Comparison of ENCODE assay signal across 1 cellular context in the genomic region with DNA sequence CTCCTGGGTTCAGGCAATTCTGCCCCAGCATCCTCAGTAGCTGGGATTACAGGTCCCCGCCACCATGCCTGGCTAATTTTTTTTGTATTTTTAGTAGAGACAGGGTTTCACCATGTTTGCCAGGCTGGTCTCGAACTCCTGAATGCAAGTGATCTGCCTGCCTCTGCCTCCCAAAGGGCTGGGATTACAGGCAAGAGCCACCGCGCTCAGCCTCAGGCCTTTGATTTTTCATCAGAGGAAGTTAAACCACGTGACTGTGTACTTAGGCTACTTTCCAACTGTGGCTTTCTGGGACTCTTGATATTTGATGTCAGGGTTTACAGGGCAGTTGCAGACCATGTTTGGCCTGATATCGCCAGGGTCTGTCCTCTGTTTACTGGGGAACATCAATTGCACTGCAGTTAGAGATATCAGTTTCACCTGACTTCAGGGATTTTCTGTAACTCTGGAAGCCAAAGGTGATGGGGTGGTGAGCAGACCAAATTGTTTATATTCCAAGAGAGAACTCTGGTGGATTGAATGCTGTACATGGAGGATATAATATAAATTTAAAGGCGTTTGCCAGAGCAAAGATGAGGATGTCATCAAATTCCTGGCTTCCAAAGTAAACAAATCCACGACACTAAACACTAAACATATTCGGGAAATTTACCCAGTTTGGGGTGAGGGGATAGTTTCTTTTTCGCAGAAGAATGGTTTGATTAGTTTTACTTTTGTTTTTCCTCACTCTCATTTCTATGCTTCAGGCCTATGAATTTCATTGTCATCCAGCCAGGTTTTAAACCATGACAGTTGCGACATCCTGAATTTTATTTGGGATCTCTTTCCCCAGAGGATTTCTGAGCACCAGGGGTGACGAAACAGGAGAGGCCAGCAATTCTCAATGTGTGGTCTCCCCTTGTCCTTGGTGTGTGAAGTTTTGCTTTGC.
TF ChIP-seq lines count a peak whose summit lies in the region.

No MANE protein-coding gene starts in this region.

TF ChIP-seq in HepG2, 621 proteins besides CTCF, POLR2A, EP300 and RAD21 (continued from another document and continues in another):
- TF ChIP-seq, protein P1, sequence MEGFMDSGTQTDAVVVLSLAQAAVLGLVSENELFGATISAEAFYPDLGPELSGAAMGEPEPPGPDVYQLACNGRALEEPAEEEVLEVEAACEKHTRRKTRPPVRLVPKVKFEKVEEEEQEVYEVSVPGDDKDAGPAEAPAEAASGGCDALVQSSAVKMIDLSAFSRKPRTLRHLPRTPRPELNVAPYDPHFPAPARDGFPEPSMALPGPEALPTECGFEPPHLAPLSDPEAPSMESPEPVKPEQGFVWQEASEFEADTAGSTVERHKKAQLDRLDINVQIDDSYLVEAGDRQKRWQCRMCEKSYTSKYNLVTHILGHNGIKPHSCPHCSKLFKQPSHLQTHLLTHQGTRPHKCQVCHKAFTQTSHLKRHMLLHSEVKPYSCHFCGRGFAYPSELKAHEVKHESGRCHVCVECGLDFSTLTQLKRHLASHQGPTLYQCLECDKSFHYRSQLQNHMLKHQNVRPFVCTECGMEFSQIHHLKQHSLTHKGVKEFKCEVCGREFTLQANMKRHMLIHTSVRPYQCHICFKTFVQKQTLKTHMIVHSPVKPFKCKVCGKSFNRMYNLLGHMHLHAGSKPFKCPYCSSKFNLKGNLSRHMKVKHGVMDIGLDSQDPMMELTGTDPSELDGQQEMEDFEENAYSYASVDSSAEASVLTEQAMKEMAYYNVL (CRISPR knock-in tag; IDR thresholded peaks at IDR 0.05; ENCODE audit: borderline replicate concordance), result no peak; the same call in 1 of the 2 replicates
- no peak for TF ChIP-seq MBNL3 (CRISPR knock-in tag; conservative IDR thresholded peaks at IDR 0.05)
- no peak for TF ChIP-seq ZNF891 (CRISPR knock-in tag; IDR thresholded peaks at IDR 0.05)
- peak; percentile 59; the same call in 1 of the 2 replicates for TF ChIP-seq ZBTB42 (CRISPR knock-in tag; IDR thresholded peaks at IDR 0.05)
- TF ChIP-seq ZSCAN12 (CRISPR knock-in tag; IDR thresholded peaks at IDR 0.05), result no peak
- no peak; the same call in 1 of the 2 replicates for TF ChIP-seq DZIP1 (CRISPR knock-in tag; IDR thresholded peaks at IDR 0.05)
- TF ChIP-seq ZNF274 (CRISPR knock-in tag; IDR thresholded peaks at IDR 0.05), result peak; percentile 91
- TF ChIP-seq, protein P2, sequence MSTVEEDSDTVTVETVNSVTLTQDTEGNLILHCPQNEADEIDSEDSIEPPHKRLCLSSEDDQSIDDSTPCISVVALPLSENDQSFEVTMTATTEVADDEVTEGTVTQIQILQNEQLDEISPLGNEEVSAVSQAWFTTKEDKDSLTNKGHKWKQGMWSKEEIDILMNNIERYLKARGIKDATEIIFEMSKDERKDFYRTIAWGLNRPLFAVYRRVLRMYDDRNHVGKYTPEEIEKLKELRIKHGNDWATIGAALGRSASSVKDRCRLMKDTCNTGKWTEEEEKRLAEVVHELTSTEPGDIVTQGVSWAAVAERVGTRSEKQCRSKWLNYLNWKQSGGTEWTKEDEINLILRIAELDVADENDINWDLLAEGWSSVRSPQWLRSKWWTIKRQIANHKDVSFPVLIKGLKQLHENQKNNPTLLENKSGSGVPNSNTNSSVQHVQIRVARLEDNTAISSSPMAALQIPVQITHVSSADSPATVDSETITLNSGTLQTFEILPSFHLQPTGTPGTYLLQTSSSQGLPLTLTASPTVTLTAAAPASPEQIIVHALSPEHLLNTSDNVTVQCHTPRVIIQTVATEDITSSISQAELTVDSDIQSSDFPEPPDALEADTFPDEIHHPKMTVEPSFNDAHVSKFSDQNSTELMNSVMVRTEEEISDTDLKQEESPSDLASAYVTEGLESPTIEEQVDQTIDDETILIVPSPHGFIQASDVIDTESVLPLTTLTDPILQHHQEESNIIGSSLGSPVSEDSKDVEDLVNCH (CRISPR knock-in tag; IDR thresholded peaks at IDR 0.05), result no peak
- TF ChIP-seq ZNF879 (CRISPR knock-in tag; IDR thresholded peaks at IDR 0.05), result no peak
- TF ChIP-seq ZFYVE20 (CRISPR knock-in tag; IDR thresholded peaks at IDR 0.05; ENCODE audit: borderline replicate concordance, low read depth), result no peak
- no peak for TF ChIP-seq ZNF232 (CRISPR knock-in tag; IDR thresholded peaks at IDR 0.05; ENCODE audit: borderline replicate concordance)
- TF ChIP-seq ZNF570 (CRISPR knock-in tag; IDR thresholded peaks at IDR 0.05; ENCODE audit: borderline replicate concordance), result no peak
- TF ChIP-seq, protein P3, sequence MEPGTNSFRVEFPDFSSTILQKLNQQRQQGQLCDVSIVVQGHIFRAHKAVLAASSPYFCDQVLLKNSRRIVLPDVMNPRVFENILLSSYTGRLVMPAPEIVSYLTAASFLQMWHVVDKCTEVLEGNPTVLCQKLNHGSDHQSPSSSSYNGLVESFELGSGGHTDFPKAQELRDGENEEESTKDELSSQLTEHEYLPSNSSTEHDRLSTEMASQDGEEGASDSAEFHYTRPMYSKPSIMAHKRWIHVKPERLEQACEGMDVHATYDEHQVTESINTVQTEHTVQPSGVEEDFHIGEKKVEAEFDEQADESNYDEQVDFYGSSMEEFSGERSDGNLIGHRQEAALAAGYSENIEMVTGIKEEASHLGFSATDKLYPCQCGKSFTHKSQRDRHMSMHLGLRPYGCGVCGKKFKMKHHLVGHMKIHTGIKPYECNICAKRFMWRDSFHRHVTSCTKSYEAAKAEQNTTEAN (CRISPR knock-in tag; conservative IDR thresholded peaks at IDR 0.05), result peak; percentile 57; the same call in 1 of the 2 replicates
- no peak for TF ChIP-seq NONO (IDR thresholded peaks at IDR 0.05)
- peak; percentile 91; the same call in 1 of the 2 replicates for TF ChIP-seq NONO (CRISPR knock-in tag; conservative IDR thresholded peaks at IDR 0.05)
- peak; percentile 36 for TF ChIP-seq XRCC5 (optimal IDR thresholded peaks at IDR 0.05; ENCODE audit: low read length)
- peak; percentile 74; the same call in 1 of the 2 replicates for TF ChIP-seq SPEN (CRISPR knock-in tag; IDR thresholded peaks at IDR 0.05; ENCODE audit: low read depth)
- TF ChIP-seq NR3C1 (CRISPR knock-in tag; IDR thresholded peaks at IDR 0.05), result no peak
- TF ChIP-seq TRIM24 (CRISPR knock-in tag; IDR thresholded peaks at IDR 0.05), result no peak
- TF ChIP-seq ZNF350 (CRISPR knock-in tag; IDR thresholded peaks at IDR 0.05; ENCODE audit: borderline replicate concordance, low read depth), result peak; percentile 64; the same call in 1 of the 2 replicates
- TF ChIP-seq SRSF9 (IDR thresholded peaks at IDR 0.05; ENCODE audit: borderline replicate concordance, insufficient read depth, low read depth, low read length, poor library complexity, severe bottlenecking), result no peak
- TF ChIP-seq ZNF800 (CRISPR knock-in tag; IDR thresholded peaks at IDR 0.05), result no peak
- peak; percentile 94 for TF ChIP-seq PITX1 (CRISPR knock-in tag; IDR thresholded peaks at IDR 0.05)
- TF ChIP-seq NFE2L2 (IDR thresholded peaks at IDR 0.05; ENCODE audit: low read length), result no peak
- TF ChIP-seq THAP8 (CRISPR knock-in tag; IDR thresholded peaks at IDR 0.05; ENCODE audit: borderline replicate concordance), result no peak
- TF ChIP-seq ZNF546 (CRISPR knock-in tag; conservative IDR thresholded peaks at IDR 0.05), result no peak
- TF ChIP-seq, protein P4, sequence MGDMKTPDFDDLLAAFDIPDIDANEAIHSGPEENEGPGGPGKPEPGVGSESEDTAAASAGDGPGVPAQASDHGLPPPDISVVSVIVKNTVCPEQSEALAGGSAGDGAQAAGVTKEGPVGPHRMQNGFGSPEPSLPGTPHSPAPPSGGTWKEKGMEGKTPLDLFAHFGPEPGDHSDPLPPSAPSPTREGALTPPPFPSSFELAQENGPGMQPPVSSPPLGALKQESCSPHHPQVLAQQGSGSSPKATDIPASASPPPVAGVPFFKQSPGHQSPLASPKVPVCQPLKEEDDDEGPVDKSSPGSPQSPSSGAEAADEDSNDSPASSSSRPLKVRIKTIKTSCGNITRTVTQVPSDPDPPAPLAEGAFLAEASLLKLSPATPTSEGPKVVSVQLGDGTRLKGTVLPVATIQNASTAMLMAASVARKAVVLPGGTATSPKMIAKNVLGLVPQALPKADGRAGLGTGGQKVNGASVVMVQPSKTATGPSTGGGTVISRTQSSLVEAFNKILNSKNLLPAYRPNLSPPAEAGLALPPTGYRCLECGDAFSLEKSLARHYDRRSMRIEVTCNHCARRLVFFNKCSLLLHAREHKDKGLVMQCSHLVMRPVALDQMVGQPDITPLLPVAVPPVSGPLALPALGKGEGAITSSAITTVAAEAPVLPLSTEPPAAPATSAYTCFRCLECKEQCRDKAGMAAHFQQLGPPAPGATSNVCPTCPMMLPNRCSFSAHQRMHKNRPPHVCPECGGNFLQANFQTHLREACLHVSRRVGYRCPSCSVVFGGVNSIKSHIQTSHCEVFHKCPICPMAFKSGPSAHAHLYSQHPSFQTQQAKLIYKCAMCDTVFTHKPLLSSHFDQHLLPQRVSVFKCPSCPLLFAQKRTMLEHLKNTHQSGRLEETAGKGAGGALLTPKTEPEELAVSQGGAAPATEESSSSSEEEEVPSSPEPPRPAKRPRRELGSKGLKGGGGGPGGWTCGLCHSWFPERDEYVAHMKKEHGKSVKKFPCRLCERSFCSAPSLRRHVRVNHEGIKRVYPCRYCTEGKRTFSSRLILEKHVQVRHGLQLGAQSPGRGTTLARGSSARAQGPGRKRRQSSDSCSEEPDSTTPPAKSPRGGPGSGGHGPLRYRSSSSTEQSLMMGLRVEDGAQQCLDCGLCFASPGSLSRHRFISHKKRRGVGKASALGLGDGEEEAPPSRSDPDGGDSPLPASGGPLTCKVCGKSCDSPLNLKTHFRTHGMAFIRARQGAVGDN (CRISPR knock-in tag; IDR thresholded peaks at IDR 0.05), result peak; percentile 56
- TF ChIP-seq PHF8 (CRISPR knock-in tag; IDR thresholded peaks at IDR 0.05), result peak; percentile 33; the same call in 1 of the 2 replicates
- TF ChIP-seq KMT2B (CRISPR knock-in tag; IDR thresholded peaks at IDR 0.05), result no peak
- TF ChIP-seq HOXD1 (CRISPR knock-in tag; IDR thresholded peaks at IDR 0.05), result peak; percentile 62; the same call in 1 of the 2 replicates
- TF ChIP-seq AHR (CRISPR knock-in tag; IDR thresholded peaks at IDR 0.05), result no peak
- TF ChIP-seq TAF15 (IDR thresholded peaks at IDR 0.05; ENCODE audit: low read depth, low read length, poor library complexity, severe bottlenecking), result no peak
- TF ChIP-seq ZSCAN31 (CRISPR knock-in tag; IDR thresholded peaks at IDR 0.05; ENCODE audit: low read depth), result peak; percentile 92
- TF ChIP-seq PAX8 (CRISPR knock-in tag; IDR thresholded peaks at IDR 0.05; ENCODE audit: borderline replicate concordance), result no peak
- no peak for TF ChIP-seq TGIF2 (CRISPR knock-in tag; IDR thresholded peaks at IDR 0.05)
- no peak for TF ChIP-seq RFX1 (IDR thresholded peaks at IDR 0.05)
- no peak for TF ChIP-seq ZSCAN22 (CRISPR knock-in tag; IDR thresholded peaks at IDR 0.05)
- TF ChIP-seq, protein P5, sequence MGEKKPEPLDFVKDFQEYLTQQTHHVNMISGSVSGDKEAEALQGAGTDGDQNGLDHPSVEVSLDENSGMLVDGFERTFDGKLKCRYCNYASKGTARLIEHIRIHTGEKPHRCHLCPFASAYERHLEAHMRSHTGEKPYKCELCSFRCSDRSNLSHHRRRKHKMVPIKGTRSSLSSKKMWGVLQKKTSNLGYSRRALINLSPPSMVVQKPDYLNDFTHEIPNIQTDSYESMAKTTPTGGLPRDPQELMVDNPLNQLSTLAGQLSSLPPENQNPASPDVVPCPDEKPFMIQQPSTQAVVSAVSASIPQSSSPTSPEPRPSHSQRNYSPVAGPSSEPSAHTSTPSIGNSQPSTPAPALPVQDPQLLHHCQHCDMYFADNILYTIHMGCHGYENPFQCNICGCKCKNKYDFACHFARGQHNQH (CRISPR knock-in tag; IDR thresholded peaks at IDR 0.05), result peak; percentile 74
